ENCODE assay signal across 21 cellular contexts in the genomic region with DNA sequence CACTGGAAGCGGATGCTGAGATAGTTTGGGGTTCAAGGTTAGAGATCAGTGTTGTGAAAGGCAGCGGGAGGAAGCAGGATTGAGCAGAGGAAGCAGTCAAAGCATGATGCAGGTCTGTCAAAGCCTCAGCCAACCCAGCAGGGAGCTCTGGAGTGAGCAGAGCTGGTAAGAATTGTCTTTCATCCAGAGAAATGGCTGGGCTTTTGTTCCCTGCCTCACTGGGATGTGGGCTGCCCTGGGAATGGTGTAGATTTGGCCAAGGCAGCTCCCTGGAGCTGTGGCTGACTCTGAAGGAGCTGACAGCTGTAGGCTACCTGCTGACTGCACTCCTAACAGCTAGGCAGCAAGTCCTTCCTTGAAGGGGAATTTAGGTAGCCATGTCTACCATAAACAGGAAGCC.
"Had no signal": no experiment of that assay in that cellular context is flagged by ENCODE, and none has a peak within 500 bp of the region (broad histone marks: within the 10 kb centered on the region; RNA-seq: fewer than 3 reads in every experiment).

No MANE protein-coding gene starts in this region.

- H3K27me3 ChIP-seq: right lobe of liver, stomach, suprapubic skin, tibial nerve had no signal

- H3K4me1 ChIP-seq: esophagus squamous epithelium, gastrocnemius medialis, right lobe of liver, stomach, suprapubic skin, tibial nerve had no signal

- H3K27ac Mint-ChIP-seq: activated naive CD4-positive, alpha-beta T cell treated with anti-CD3 and anti-CD28 coated beads, Interleukin-2, amount 50 U/mL, for 72 hours; nephron; stimulated activated effector memory CD8-positive, alpha-beta T cell treated with anti-CD3 and anti-CD28 coated beads, Interleukin-12 subunit alpha, Interleukin-12 subunit beta, amount 100 ng/mL, for 72 hours had no signal

- ATAC-seq: activated naive CD4-positive, alpha-beta T cell treated with anti-CD3 and anti-CD28 coated beads, Interleukin-2, amount 50 U/mL, for 72 hours; gastrocnemius medialis; right lobe of liver; stimulated activated effector memory CD8-positive, alpha-beta T cell treated with anti-CD3 and anti-CD28 coated beads, Interleukin-12 subunit alpha, Interleukin-12 subunit beta, amount 100 ng/mL, for 72 hours had no signal

- H3K4me1 Mint-ChIP-seq: nephron; stimulated activated effector memory CD8-positive, alpha-beta T cell treated with anti-CD3 and anti-CD28 coated beads, Interleukin-12 subunit alpha, Interleukin-12 subunit beta, amount 100 ng/mL, for 72 hours had no signal

- H3K36me3 ChIP-seq: esophagus squamous epithelium, gastrocnemius medialis, right lobe of liver, stomach, suprapubic skin, tibial nerve had no signal

- H3K36me3 Mint-ChIP-seq: activated naive CD4-positive, alpha-beta T cell treated with anti-CD3 and anti-CD28 coated beads, Interleukin-2, amount 50 U/mL, for 72 hours; stimulated activated effector memory CD8-positive, alpha-beta T cell treated with anti-CD3 and anti-CD28 coated beads, Interleukin-12 subunit alpha, Interleukin-12 subunit beta, amount 100 ng/mL, for 72 hours had no signal

- H3K9me3 Mint-ChIP-seq: activated naive CD4-positive, alpha-beta T cell treated with anti-CD3 and anti-CD28 coated beads, Interleukin-2, amount 50 U/mL, for 72 hours; nephron; stimulated activated effector memory CD8-positive, alpha-beta T cell treated with anti-CD3 and anti-CD28 coated beads, Interleukin-12 subunit alpha, Interleukin-12 subunit beta, amount 100 ng/mL, for 72 hours had no signal

- H3K9me3 ChIP-seq: esophagus squamous epithelium, gastrocnemius medialis, right lobe of liver, stomach, suprapubic skin, tibial nerve had no signal

- H3K4me3 ChIP-seq: coronary artery, esophagus squamous epithelium, gastrocnemius medialis, right lobe of liver, skin epidermis, stomach, suprapubic skin, tibial nerve had no signal

- H3K27ac ChIP-seq: coronary artery, esophagus squamous epithelium, gastrocnemius medialis, right lobe of liver, skin epidermis, stomach, suprapubic skin, tibial nerve, VCaP had no signal

- DNase-seq: activated CD4-positive, alpha-beta T cell treated with anti-CD3 and anti-CD28 coated beads for 1 hour; activated CD4-positive, alpha-beta T cell treated with anti-CD3 and anti-CD28 coated beads, Interleukin-2, amount 50 U/mL, for 1 hour; activated gamma-delta T cell treated with Interleukin-2 at 50 U/mL for 16 hours; activated T-cell treated with anti-CD3 and anti-CD28 coated beads, Interleukin-2, amount 50 U/mL, for 1 hour; central memory CD4-positive, alpha-beta T cell; esophagus squamous epithelium; gastrocnemius medialis; head of caudate nucleus; occipital lobe; posterior cingulate gyrus; right lobe of liver; stimulated activated CD4-positive, alpha-beta T cell treated with anti-CD3 and anti-CD28 coated beads, Interleukin-1b, Interleukin-23, amount 100 ng/mL, for 48 hours; stomach had no signal

- H3K4me3 Mint-ChIP-seq: nephron; stimulated activated effector memory CD8-positive, alpha-beta T cell treated with anti-CD3 and anti-CD28 coated beads, Interleukin-12 subunit alpha, Interleukin-12 subunit beta, amount 100 ng/mL, for 72 hours had no signal
